ENCODE assay signal across 13 cellular contexts in the genomic region with DNA sequence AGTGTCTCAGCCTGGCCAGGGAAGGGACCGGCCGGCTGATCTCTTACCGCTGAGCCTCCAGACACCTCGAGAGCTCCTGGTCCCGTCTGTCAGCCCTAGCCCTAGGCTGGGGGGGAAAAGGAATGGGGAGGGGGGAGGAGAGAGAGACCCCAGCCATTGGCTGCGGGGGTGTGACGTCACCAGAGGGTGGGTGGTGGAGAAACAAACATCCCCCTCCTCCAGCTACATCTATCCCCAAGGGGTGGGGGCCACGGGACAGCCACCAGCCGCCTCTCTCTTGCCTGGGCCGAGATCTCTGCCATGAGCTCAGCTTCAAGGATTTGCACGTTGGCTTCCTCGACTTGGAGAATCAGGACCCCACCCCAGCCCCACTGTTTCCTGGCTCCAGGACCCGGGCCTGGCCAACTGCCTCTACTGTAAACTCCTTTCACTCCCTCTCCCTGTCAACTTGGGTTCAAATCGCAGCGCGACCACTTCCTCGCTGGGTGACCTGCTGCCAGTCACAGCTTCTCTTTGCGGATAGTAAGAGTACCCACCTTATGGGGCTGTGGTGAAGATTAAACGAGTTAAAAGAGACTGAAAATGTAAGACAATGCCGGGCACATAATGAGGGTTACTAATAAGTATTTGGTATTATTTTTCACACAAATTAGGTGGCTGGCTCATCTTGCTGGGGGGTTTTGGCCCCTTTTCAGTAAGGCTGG. TPM values are rescaled to one million over a fixed set of nuclear protein-coding genes. Genes with fewer than 3 reads are reported as not detected.
DNase-seq lines count a peak whose midpoint lies in the region; ATAC-seq and TF ChIP-seq lines count a peak whose summit lies in the region.
"Had no signal": no experiment of that assay in that cellular context is flagged by ENCODE, and none has a peak within 500 bp of the region (broad histone marks: within the 10 kb centered on the region; RNA-seq: fewer than 3 reads in every experiment).

A gene with protein sequence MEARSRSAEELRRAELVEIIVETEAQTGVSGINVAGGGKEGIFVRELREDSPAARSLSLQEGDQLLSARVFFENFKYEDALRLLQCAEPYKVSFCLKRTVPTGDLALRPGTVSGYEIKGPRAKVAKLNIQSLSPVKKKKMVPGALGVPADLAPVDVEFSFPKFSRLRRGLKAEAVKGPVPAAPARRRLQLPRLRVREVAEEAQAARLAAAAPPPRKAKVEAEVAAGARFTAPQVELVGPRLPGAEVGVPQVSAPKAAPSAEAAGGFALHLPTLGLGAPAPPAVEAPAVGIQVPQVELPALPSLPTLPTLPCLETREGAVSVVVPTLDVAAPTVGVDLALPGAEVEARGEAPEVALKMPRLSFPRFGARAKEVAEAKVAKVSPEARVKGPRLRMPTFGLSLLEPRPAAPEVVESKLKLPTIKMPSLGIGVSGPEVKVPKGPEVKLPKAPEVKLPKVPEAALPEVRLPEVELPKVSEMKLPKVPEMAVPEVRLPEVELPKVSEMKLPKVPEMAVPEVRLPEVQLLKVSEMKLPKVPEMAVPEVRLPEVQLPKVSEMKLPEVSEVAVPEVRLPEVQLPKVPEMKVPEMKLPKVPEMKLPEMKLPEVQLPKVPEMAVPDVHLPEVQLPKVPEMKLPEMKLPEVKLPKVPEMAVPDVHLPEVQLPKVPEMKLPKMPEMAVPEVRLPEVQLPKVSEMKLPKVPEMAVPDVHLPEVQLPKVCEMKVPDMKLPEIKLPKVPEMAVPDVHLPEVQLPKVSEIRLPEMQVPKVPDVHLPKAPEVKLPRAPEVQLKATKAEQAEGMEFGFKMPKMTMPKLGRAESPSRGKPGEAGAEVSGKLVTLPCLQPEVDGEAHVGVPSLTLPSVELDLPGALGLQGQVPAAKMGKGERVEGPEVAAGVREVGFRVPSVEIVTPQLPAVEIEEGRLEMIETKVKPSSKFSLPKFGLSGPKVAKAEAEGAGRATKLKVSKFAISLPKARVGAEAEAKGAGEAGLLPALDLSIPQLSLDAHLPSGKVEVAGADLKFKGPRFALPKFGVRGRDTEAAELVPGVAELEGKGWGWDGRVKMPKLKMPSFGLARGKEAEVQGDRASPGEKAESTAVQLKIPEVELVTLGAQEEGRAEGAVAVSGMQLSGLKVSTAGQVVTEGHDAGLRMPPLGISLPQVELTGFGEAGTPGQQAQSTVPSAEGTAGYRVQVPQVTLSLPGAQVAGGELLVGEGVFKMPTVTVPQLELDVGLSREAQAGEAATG (N-terminal part only) (minus strand): TSS at position 88 of the 704 bp plus-strand sequence. CDS start 5,446 bp downstream, outside the sequence.

- H3K4me3 ChIP-seq in coronary artery, result no peak within 1 kb of the TSS
- H3K4me3 ChIP-seq: pancreas had no signal

- no peak for DNase-seq in activated naive CD8-positive, alpha-beta T cell treated with anti-CD3 and anti-CD28 coated beads, Interleukin-2, amount 10 ng/mL, durations not matched to agents 7 days and 5 days
- no peak for DNase-seq in activated naive CD8-positive, alpha-beta T cell treated with anti-CD3 and anti-CD28 coated beads, Interleukin-2, amount 50 U/mL, for 24 hours
- peak; percentile 36 for DNase-seq in astrocyte of the hippocampus (ENCODE audit: low read depth, low spot score)
- peak in 2 of 3 donors; percentile 30 to 43 for DNase-seq in immature natural killer cell
- DNase-seq in coronary artery (ENCODE audit: low spot score), result no peak
- DNase-seq in middle frontal gyrus (ENCODE audit: extremely low spot score, low spot score), result no peak
- DNase-seq: DMS53; NCI-H1930; pancreas; stimulated activated CD4-positive, alpha-beta T cell treated with anti-CD3 and anti-CD28 coated beads, Interleukin-4, amount 100 ng/mL, for 4 hours; T1000 had no signal

- POLR2A ChIA-PET in activated naive CD8-positive, alpha-beta T cell treated with anti-CD3 and anti-CD28 coated beads, Interleukin-2, amount 10 ng/mL, durations not matched to agents 7 days and 5 days (lab: Charles Lee), result interaction anchor here (0.7 to 1.0 kb wide), 2 partner anchors 10 to 11 kb away, joined by 3 read pairs; no protein-coding TSS in a partner anchor

- H3K9me3 Mint-ChIP-seq in activated naive CD8-positive, alpha-beta T cell treated with anti-CD3 and anti-CD28 coated beads, Interleukin-2, amount 10 ng/mL, durations not matched to agents 7 days and 5 days, result no peaks in the 10 kb centered on the region
- H3K9me3 Mint-ChIP-seq in activated naive CD8-positive, alpha-beta T cell treated with anti-CD3 and anti-CD28 coated beads, Interleukin-2, amount 50 U/mL, for 24 hours, result no peaks in the 10 kb centered on the region
- no peaks in the 10 kb centered on the region for H3K9me3 Mint-ChIP-seq in immature natural killer cell

- H3K27ac ChIP-seq in temporal lobe (ENCODE audit: low read depth, low read length), result peak within 1 kb of the TSS; percentile 27
- peak within 1 kb of the TSS in 1 of 2 donors; percentile 51 for H3K27ac ChIP-seq in coronary artery
- H3K27ac ChIP-seq: pancreas had no signal

- H3K36me3 Mint-ChIP-seq in activated naive CD8-positive, alpha-beta T cell treated with anti-CD3 and anti-CD28 coated beads, Interleukin-2, amount 10 ng/mL, durations not matched to agents 7 days and 5 days, result no peaks in the 10 kb centered on the region
- H3K36me3 Mint-ChIP-seq in activated naive CD8-positive, alpha-beta T cell treated with anti-CD3 and anti-CD28 coated beads, Interleukin-2, amount 50 U/mL, for 24 hours (ENCODE audit: low read depth), result no peaks in the 10 kb centered on the region
- H3K36me3 Mint-ChIP-seq in immature natural killer cell, result no peaks in the 10 kb centered on the region

- no peak within 1 kb of the TSS for H3K4me3 Mint-ChIP-seq in activated naive CD8-positive, alpha-beta T cell treated with anti-CD3 and anti-CD28 coated beads, Interleukin-2, amount 10 ng/mL, durations not matched to agents 7 days and 5 days
- no peak within 1 kb of the TSS for H3K4me3 Mint-ChIP-seq in activated naive CD8-positive, alpha-beta T cell treated with anti-CD3 and anti-CD28 coated beads, Interleukin-2, amount 50 U/mL, for 24 hours
- peak within 1 kb of the TSS; percentile 27 to 90 (median 82) for H3K4me3 Mint-ChIP-seq in immature natural killer cell

- peak within 1 kb of the TSS; percentile 56 for H3K27ac Mint-ChIP-seq in activated naive CD8-positive, alpha-beta T cell treated with anti-CD3 and anti-CD28 coated beads, Interleukin-2, amount 10 ng/mL, durations not matched to agents 7 days and 5 days
- no peak within 1 kb of the TSS for H3K27ac Mint-ChIP-seq in activated naive CD8-positive, alpha-beta T cell treated with anti-CD3 and anti-CD28 coated beads, Interleukin-2, amount 50 U/mL, for 24 hours
- H3K27ac Mint-ChIP-seq in immature natural killer cell, result peak within 1 kb of the TSS; percentile 53 to 94 (median 82)

- H3K27me3 Mint-ChIP-seq in activated naive CD8-positive, alpha-beta T cell treated with anti-CD3 and anti-CD28 coated beads, Interleukin-2, amount 10 ng/mL, durations not matched to agents 7 days and 5 days, result peaks cover 2% of the 10 kb centered on the region
- peaks cover 2% of the 10 kb centered on the region for H3K27me3 Mint-ChIP-seq in activated naive CD8-positive, alpha-beta T cell treated with anti-CD3 and anti-CD28 coated beads, Interleukin-2, amount 50 U/mL, for 24 hours
- H3K27me3 Mint-ChIP-seq in immature natural killer cell (ENCODE audit: low read depth in 3 of 3), result peaks cover 2 to 6% (median 2%) of the 10 kb centered on the region in 3 donors

- peak; percentile 20 for ATAC-seq in activated naive CD8-positive, alpha-beta T cell treated with anti-CD3 and anti-CD28 coated beads, Interleukin-2, amount 10 ng/mL, durations not matched to agents 7 days and 5 days (ENCODE audit: low read depth)
- no peak for ATAC-seq in activated naive CD8-positive, alpha-beta T cell treated with anti-CD3 and anti-CD28 coated beads, Interleukin-2, amount 50 U/mL, for 24 hours
- ATAC-seq in GM21576 (IDR thresholded peaks at IDR 0.05; ENCODE audit: unreplicated experiment), result no peak
- ATAC-seq: pancreas had no signal

- no peak for TF ChIP-seq CTCF in coronary artery (IDR thresholded peaks at IDR 0.05)

- peaks cover 26% of the 10 kb centered on the region for H3K4me1 Mint-ChIP-seq in activated naive CD8-positive, alpha-beta T cell treated with anti-CD3 and anti-CD28 coated beads, Interleukin-2, amount 10 ng/mL, durations not matched to agents 7 days and 5 days
- H3K4me1 Mint-ChIP-seq in activated naive CD8-positive, alpha-beta T cell treated with anti-CD3 and anti-CD28 coated beads, Interleukin-2, amount 50 U/mL, for 24 hours, result peaks cover 11% of the 10 kb centered on the region
- H3K4me1 Mint-ChIP-seq in immature natural killer cell, result peaks cover 42 to 53% of the 10 kb centered on the region in 2 donors

RNA-seq across cellular contexts. Expression of the gene that starts here (rescaled TPM):
- 1 to 10 TPM; 2.3 to 2.5 TPM for total RNA-seq in activated naive CD8-positive, alpha-beta T cell treated with anti-CD3 and anti-CD28 coated beads, Interleukin-2, amount 10 ng/mL, durations not matched to agents 7 days and 5 days
- 10 to 100 TPM in 1 of 3 donors, 1 to 10 TPM in 1, under 1 TPM in 1; 0.62 to 13.0 (median 1.2) TPM for polyA plus RNA-seq in immature natural killer cell
- total RNA-seq in temporal lobe, result 2.5 TPM

Comparison
In these comparisons a context has a peak if more than half of its experiments do, and no peak if none do; other contexts are left out.
1. DNase-seq: peak in astrocyte of the hippocampus (single experiment) and immature natural killer cell (2 of 3); none in activated naive CD8-positive, alpha-beta T cell treated with anti-CD3 and anti-CD28 coated beads, Interleukin-2, amount 10 ng/mL, durations not matched to agents 7 days and 5 days (single experiment), activated naive CD8-positive, alpha-beta T cell treated with anti-CD3 and anti-CD28 coated beads, Interleukin-2, amount 50 U/mL, for 24 hours (single experiment), coronary artery (single experiment) and middle frontal gyrus (single experiment).
2. H3K4me3 Mint-ChIP-seq: peak in immature natural killer cell (5 of 5); none in activated naive CD8-positive, alpha-beta T cell treated with anti-CD3 and anti-CD28 coated beads, Interleukin-2, amount 10 ng/mL, durations not matched to agents 7 days and 5 days (single experiment) and activated naive CD8-positive, alpha-beta T cell treated with anti-CD3 and anti-CD28 coated beads, Interleukin-2, amount 50 U/mL, for 24 hours (single experiment).